ENCODE assay signal across 8 cellular contexts in the genomic region with DNA sequence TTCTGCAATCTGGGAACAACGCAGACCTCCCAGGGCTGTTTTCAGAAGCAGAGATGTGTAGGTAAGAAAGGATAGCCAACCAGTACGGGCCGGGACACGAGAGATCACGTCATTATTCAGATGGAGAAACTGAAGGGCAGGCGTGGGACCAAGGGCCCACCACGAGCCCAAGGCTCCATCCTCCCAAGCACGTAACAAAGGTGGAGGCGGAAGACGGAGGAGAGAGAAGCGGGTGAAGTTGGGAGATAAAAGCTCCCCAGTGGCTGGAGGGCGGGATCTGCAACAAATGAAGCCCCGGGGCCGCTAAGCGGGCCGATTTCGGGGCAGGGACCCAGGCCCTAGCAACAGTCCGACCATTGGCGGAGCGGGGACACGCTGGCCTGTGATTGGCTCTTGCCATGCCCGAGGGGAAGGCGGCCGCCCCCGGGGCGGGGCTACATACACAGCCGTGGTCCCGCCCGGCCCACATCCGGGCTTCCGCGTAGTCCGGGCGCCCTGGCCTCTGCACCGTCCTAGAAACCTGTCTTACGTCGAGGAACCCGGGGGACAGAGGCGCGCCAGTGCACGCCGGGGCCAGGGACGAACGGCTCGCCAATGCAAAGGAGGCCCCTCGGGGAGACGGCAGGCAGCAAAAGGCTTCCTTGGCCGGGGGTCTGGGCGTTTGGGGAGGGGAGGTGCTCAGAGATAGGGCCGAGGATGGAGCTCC. TPM values are rescaled to one million over a fixed set of nuclear protein-coding genes. Genes with fewer than 3 reads are reported as not detected.
DNase-seq lines count a peak whose midpoint lies in the region; ATAC-seq, FAIRE-seq and TF ChIP-seq lines count a peak whose summit lies in the region.

No MANE protein-coding gene starts in this region.

- H3K27ac ChIP-seq in kidney (ENCODE audit: low read depth in 2 of 2, low read length in 2 of 2): peak overlapping the region; percentile 92 to 97

- no peak for TF ChIP-seq CTCF in AG09319 (IDR thresholded peaks at IDR 0.05; ENCODE audit: low read depth, low read length)
- TF ChIP-seq CTCF in kidney (IDR thresholded peaks at IDR 0.05; ENCODE audit: borderline replicate concordance, extremely low read depth, insufficient read depth): no peak

- H3K4me3 ChIP-seq in kidney (ENCODE audit: low read length in 2 of 2): peak overlapping the region; percentile 76 to 78

- ATAC-seq in GM19025 (IDR thresholded peaks at IDR 0.05; ENCODE audit: low read depth, unreplicated experiment) (peak; percentile 90), HG03280 (IDR thresholded peaks at IDR 0.05; ENCODE audit: unreplicated experiment) (peak; percentile 91)

- intact Hi-C loops in kidney (cut with DNase I): loop anchor here (10.0 kb wide), 1 partner anchor 143 kb away; no protein-coding TSS in a partner anchor

- H3K36me3 ChIP-seq in kidney (ENCODE audit: control insufficient read depth in 1 of 2, insufficient read depth in 2 of 2, low read length in 2 of 2): no peaks in the 10 kb centered on the region

- FAIRE-seq in kidney (lab: Jason Lieb, UNC): no peak

- H3K9me3 ChIP-seq in kidney (ENCODE audit: control insufficient read depth in 1 of 2, low read length in 2 of 2): no peaks in the 10 kb centered on the region

- H3K4me1 ChIP-seq in kidney (ENCODE audit: control insufficient read depth in 1 of 2, insufficient read depth in 1 of 2, low read depth in 1 of 2, low read length in 2 of 2): peaks cover 6 to 12% of the 10 kb centered on the region in 2 donors

- peak; percentile 91 for DNase-seq in AG09319 (ENCODE audit: extremely low read depth, low read depth)
- peak; percentile 96 for DNase-seq in NCI-H345 treated with DMSO at 0.1 percent for 48 hours (lab: John Stamatoyannopoulos, UW; ENCODE audit: unreplicated experiment)
- DNase-seq in activated CD4-positive, CD25-positive, alpha-beta regulatory T cell treated with anti-CD3 and anti-CD28 coated beads, Interleukin-2, amount 50 U/mL, for 16 hours (ENCODE audit: low read depth, low spot score): peak; percentile 91
- peak; percentile 98 for DNase-seq in cerebellar cortex (ENCODE audit: low spot score)
- peak; percentile 99 for DNase-seq in kidney
- peak; percentile 97 for DNase-seq in stimulated activated CD4-positive, alpha-beta T cell treated with anti-CD3 and anti-CD28 coated beads, Interleukin-15, amount 100 ng/mL, for 24 hours

- H3K9ac ChIP-seq in kidney (ENCODE audit: low read length in 2 of 2): peak overlapping the region; percentile 82 to 95

RNA-seq across cellular contexts. Expression of gene HSPB1, which starts 15.5 kb away (rescaled TPM):
- 1,012 TPM for total RNA-seq in kidney
- 1,561 TPM for polyA plus RNA-seq in kidney (ENCODE audit: insufficient read depth, low read depth, low replicate concordance)

RNA-seq across cellular contexts. Expression of gene YWHAG, which starts 40.9 kb away (rescaled TPM):
- 94.2 TPM for total RNA-seq in kidney
- 45.4 TPM for polyA plus RNA-seq in kidney (ENCODE audit: insufficient read depth, low read depth, low replicate concordance)

Comparison
In these comparisons a context has a peak if more than half of its experiments do, and no peak if none do; other contexts are left out.
1. Peak in every context shown above with its lines: DNase-seq, ATAC-seq, H3K4me3 ChIP-seq and H3K27ac ChIP-seq.